Comparison of ENCODE assay signal across 2 cellular contexts in genomic region chr6:136175873-136176272, GRCh38.
A peak's percentile ranks its signal among the peaks of the same experiment; 100 is the strongest.
TF ChIP-seq lines count a peak whose summit lies in the region.

No MANE protein-coding gene starts in this region.

TF ChIP-seq in HepG2, 621 proteins besides CTCF, POLR2A, EP300 and RAD21 (continued from another document):
- peak; percentile 73 to 85 for TF ChIP-seq MAFK (conservative IDR thresholded peaks at IDR 0.05 in 1 of 2, IDR thresholded peaks at IDR 0.05 in 1 of 2; ENCODE audit: low read length in 2 of 2)

TF ChIP-seq in K562, 482 proteins besides CTCF, POLR2A, EP300 and RAD21 (continued from another document):
- peak; percentile 89 for TF ChIP-seq ZNF316 (IDR thresholded peaks at IDR 0.05)
- TF ChIP-seq MAFG (tag; conservative IDR thresholded peaks at IDR 0.05) = peak; percentile 36; the same call in 1 of the 2 replicates
- no peak for TF ChIP-seq ZC3H4 (CRISPR knock-in tag; IDR thresholded peaks at IDR 0.05; ENCODE audit: borderline replicate concordance)
- TF ChIP-seq CBFA2T3 (IDR thresholded peaks at IDR 0.05) = no peak
- TF ChIP-seq ATF7 (IDR thresholded peaks at IDR 0.05) = no peak
- TF ChIP-seq ZBED1 (IDR thresholded peaks at IDR 0.05) = no peak
